ENCODE assay signal across 1 cellular context in genomic region chr3:110521019-110521418, GRCh38.
TF ChIP-seq lines count a peak whose summit lies in the region.

No MANE protein-coding gene starts in this region.

TF ChIP-seq in H1, 55 proteins besides CTCF, POLR2A, EP300 and RAD21 (continued from another document):
- TF ChIP-seq CHD7 (IDR thresholded peaks at IDR 0.05; ENCODE audit: insufficient replicate concordance, low read length) (no peak), FOSL1 (IDR thresholded peaks at IDR 0.05; ENCODE audit: insufficient read depth, low read depth, low read length) (no peak), CHD1 (IDR thresholded peaks at IDR 0.05; ENCODE audit: low read depth, low read length) (no peak), HDAC2 (IDR thresholded peaks at IDR 0.05; ENCODE audit: borderline replicate concordance in 1 of 2, low read depth in 2 of 2, low read length in 2 of 2) (no peak), SP2 (IDR thresholded peaks at IDR 0.05; ENCODE audit: low read length) (no peak), BCL11A (IDR thresholded peaks at IDR 0.05; ENCODE audit: low read depth in 2 of 2, low read length in 2 of 2) (no peak), GABPA (IDR thresholded peaks at IDR 0.05; ENCODE audit: borderline replicate concordance, insufficient read depth, low read length) (no peak), MAFK (IDR thresholded peaks at IDR 0.05; ENCODE audit: low read depth, low read length) (no peak), CBX8 (IDR thresholded peaks at IDR 0.05; ENCODE audit: borderline replicate concordance, low read depth, low read length) (no peak), SAP30 (IDR thresholded peaks at IDR 0.05; ENCODE audit: insufficient read depth, insufficient replicate concordance, low read length) (no peak), BACH1 (IDR thresholded peaks at IDR 0.05; ENCODE audit: low read length) (no peak)
